In the genomic region with DNA sequence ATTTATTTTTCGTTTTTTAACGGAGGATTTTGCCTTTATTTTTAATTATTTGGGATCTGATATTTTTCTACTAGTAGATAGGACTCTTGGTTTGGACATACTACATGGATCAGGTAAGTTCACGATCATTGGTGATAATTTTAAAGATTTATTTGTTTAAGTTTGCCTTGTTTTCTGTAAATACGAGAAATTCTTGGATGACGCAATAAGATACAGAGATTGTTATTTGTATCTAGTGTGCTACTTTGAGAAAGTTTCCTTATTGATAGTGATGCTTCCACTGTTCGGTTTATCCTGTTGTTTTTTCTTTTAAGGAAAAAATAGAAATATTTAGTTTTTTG, we compare ENCODE assay signal across 8 cellular contexts. TPM values are rescaled to one million over a fixed set of nuclear protein-coding genes. Genes with fewer than 3 reads are reported as not detected.
DNase-seq lines count a peak whose midpoint lies in the region; ATAC-seq and TF ChIP-seq lines count a peak whose summit lies in the region.

No MANE protein-coding gene starts in this region.

- CTCF ChIA-PET in CD4-positive, alpha-beta T cell (lab: Charles Lee): interaction anchor here (1.3 to 2.8 kb wide), 7 partner anchors 13 to 91 kb away, joined by 3 to 34 read pairs (median 11); no protein-coding TSS in a partner anchor

- H3K27me3 ChIP-seq in CD4-positive, alpha-beta T cell (ENCODE audit: control insufficient read depth, insufficient read depth, low read length): no peaks in the 10 kb centered on the region
- H3K27me3 ChIP-seq in ectodermal cell (ENCODE audit: control insufficient read depth, insufficient read depth, low read length, poor library complexity, severe bottlenecking): no peaks in the 10 kb centered on the region

- POLR2A ChIA-PET in CD4-positive, alpha-beta T cell (lab: Charles Lee): interaction anchor here (0.7 to 11.6 kb wide), 22 partner anchors 8 to 147 kb away, joined by 3 to 1007 read pairs (median 8); no protein-coding TSS in a partner anchor

- peaks cover 2% of the 10 kb centered on the region for H3K36me3 ChIP-seq in ectodermal cell (ENCODE audit: control insufficient read depth, insufficient read depth, low read length)

- H3K36me3 Mint-ChIP-seq in CD4-positive, alpha-beta T cell (ENCODE audit: low read depth): peaks cover 93% of the 10 kb centered on the region
- H3K36me3 Mint-ChIP-seq in nephron progenitor cell (ENCODE audit: low read depth): peaks cover 59% of the 10 kb centered on the region

- peaks cover 72% of the 10 kb centered on the region for H3K4me1 Mint-ChIP-seq in CD4-positive, alpha-beta T cell (ENCODE audit: low read depth)
- peaks cover 29% of the 10 kb centered on the region for H3K4me1 Mint-ChIP-seq in nephron progenitor cell

- H3K27me3 Mint-ChIP-seq in CD4-positive, alpha-beta T cell: no peaks in the 10 kb centered on the region
- H3K27me3 Mint-ChIP-seq in nephron progenitor cell (ENCODE audit: low read depth, poor library complexity): no peaks in the 10 kb centered on the region

- intact Hi-C loops in CD4-positive, alpha-beta T cell (cut with DNase I, micrococcal nuclease): loop anchor here in 1 of 2 experiments (1.0 to 5.0 kb wide), 3 partner anchors 14 to 68 kb away; no protein-coding TSS in a partner anchor

- DNase-seq in CD4-positive, alpha-beta T cell: no peak
- DNase-seq in NCI-H69 (lab: John Stamatoyannopoulos, UW): peak; percentile 38
- DNase-seq in nephron progenitor cell: no peak
- no peak for DNase-seq in stimulated activated CD4-positive, alpha-beta T cell treated with anti-CD3 and anti-CD28 coated beads, Interleukin-4, amount 100 ng/mL, for 24 hours
- no peak for DNase-seq in NCI-H187 treated with DMSO at 0.1 percent for 48 hours (lab: John Stamatoyannopoulos, UW)
- no peak for DNase-seq in HuH-7 (ENCODE audit: low spot score)
- DNase-seq in pons (ENCODE audit: low spot score): no peak

- WGBS in ectodermal cell, 2 experiments: 0% methylated on average over 5 to 6 of the region's 6 CpGs

- peak overlapping the region; percentile 99 for H3K27ac Mint-ChIP-seq in CD4-positive, alpha-beta T cell
- peak overlapping the region; percentile 100 for H3K27ac Mint-ChIP-seq in nephron progenitor cell

- peak overlapping the region; percentile 97 for H3K27ac ChIP-seq in CD4-positive, alpha-beta T cell (ENCODE audit: low read depth, low read length)
- H3K27ac ChIP-seq in ectodermal cell (ENCODE audit: insufficient read depth, low read depth, low read length, poor library complexity, severe bottlenecking): peak overlapping the region; percentile 100

- H3K9me3 ChIP-seq in CD4-positive, alpha-beta T cell (ENCODE audit: control insufficient read depth, low read length): no peaks in the 10 kb centered on the region
- H3K9me3 ChIP-seq in ectodermal cell (ENCODE audit: control insufficient read depth, low read length): no peaks in the 10 kb centered on the region

- peaks cover 4% of the 10 kb centered on the region for H3K4me1 ChIP-seq in ectodermal cell (ENCODE audit: control insufficient read depth, insufficient read depth, low read length)

- H3K4me3 Mint-ChIP-seq in CD4-positive, alpha-beta T cell: peak overlapping the region; percentile 99
- peak overlapping the region; percentile 95 for H3K4me3 Mint-ChIP-seq in nephron progenitor cell

- no peak for TF ChIP-seq CTCF in CD4-positive, alpha-beta T cell (IDR thresholded peaks at IDR 0.05)
- TF ChIP-seq CTCF in nephron progenitor cell (IDR thresholded peaks at IDR 0.05): no peak

- no peak for ATAC-seq in CD4-positive, alpha-beta T cell (ENCODE audit: poor library complexity)

- peaks cover 12% of the 10 kb centered on the region for H3K9me3 Mint-ChIP-seq in CD4-positive, alpha-beta T cell
- H3K9me3 Mint-ChIP-seq in nephron progenitor cell: peaks cover 3% of the 10 kb centered on the region

- peak overlapping the region; percentile 72 for H3K4me3 ChIP-seq in ectodermal cell (ENCODE audit: insufficient read depth, low read depth, low read length)

RNA-seq across cellular contexts. Expression of a gene that starts 0.6 kb away (rescaled TPM):
- total RNA-seq in CD4-positive, alpha-beta T cell: 100 to 1,000 TPM; 615 to 660 TPM
- polyA plus RNA-seq in ectodermal cell (2013, experiment 1 of 4): 50.0 TPM
- polyA plus RNA-seq in ectodermal cell (2013, experiment 2 of 4): 52.6 TPM
- 38.1 TPM for polyA plus RNA-seq in ectodermal cell (2013, experiment 3 of 4)
- 44.1 TPM for polyA plus RNA-seq in ectodermal cell (2013, experiment 4 of 4)
